12 cellular contexts compared by ENCODE assay signal in the genomic region with DNA sequence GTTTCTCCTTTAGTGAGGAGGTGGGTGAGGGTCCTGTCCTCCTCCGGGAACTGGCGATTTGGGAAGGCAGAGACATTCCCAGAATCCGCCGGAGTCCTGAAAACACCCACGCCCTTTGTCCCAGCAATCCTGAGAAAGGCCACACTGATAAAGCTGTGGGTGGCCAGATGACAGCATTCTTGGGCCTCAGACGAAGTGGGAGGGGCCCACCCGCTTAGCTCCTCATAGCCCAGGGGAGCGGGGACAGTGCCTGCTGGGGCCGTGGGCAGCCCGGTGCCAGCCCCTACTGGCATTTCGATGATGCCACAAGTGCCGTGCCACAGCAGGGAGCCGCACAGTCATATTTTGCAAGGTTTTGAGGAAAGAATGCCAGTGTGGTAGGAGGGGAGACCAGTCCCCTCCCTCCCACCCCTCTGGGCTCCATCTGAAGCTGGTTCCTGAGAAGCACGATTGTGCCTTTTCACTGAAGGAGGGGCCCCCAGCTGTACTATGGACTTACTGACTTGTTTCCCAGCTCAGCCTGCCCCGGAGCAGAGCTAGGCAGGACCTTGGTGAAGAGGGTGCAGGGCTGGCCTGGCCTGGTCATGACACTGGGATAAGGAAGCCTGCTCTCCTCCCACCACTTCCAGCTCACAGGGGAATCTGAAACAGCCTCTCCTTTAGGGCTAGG. TPM values are rescaled to one million over a fixed set of nuclear protein-coding genes. Genes with fewer than 3 reads are reported as not detected.
DNase-seq lines count a peak whose midpoint lies in the region; ATAC-seq and TF ChIP-seq lines count a peak whose summit lies in the region.
"Had no signal": no experiment of that assay in that cellular context is flagged by ENCODE, and none has a peak within 500 bp of the region (broad histone marks: within the 10 kb centered on the region; RNA-seq: fewer than 3 reads in every experiment).

No MANE protein-coding gene starts in this region.

- H3K36me3 ChIP-seq in psoas muscle (ENCODE audit: insufficient read depth in 1 of 2, low read depth in 1 of 2), result no peaks in the 10 kb centered on the region

- no peaks in the 10 kb centered on the region for H3K4me1 ChIP-seq in psoas muscle

- H3K4me3 ChIP-seq in psoas muscle, result no peak overlapping the region

- TF ChIP-seq CTCF in Calu3 (IDR thresholded peaks at IDR 0.05; ENCODE audit: unreplicated experiment) (no peak), psoas muscle (IDR thresholded peaks at IDR 0.05) (no peak)

- H3K27ac Mint-ChIP-seq in Calu3 (ENCODE audit: unreplicated experiment), result no peak overlapping the region
- H3K27ac Mint-ChIP-seq in activated CD4-positive, alpha-beta memory T cell treated with anti-CD3 and anti-CD28 coated beads for 36 hours, result no peak overlapping the region
- H3K27ac Mint-ChIP-seq: HFFc6 had no signal

- H3K27me3 ChIP-seq in psoas muscle (ENCODE audit: insufficient read depth in 3 of 3, low read length in 2 of 3), result no peaks in the 10 kb centered on the region

- BruUV-seq in Calu3 (replicated peaks; lab: Mats Ljungman, UMichigan), result no TSS peak

- no peaks in the 10 kb centered on the region for H3K27me3 Mint-ChIP-seq in Calu3 (ENCODE audit: unreplicated experiment)
- H3K27me3 Mint-ChIP-seq in activated CD4-positive, alpha-beta memory T cell treated with anti-CD3 and anti-CD28 coated beads for 36 hours, result no peaks in the 10 kb centered on the region

- H3K4me3 Mint-ChIP-seq in Calu3 (ENCODE audit: low read depth, unreplicated experiment), result no peak overlapping the region
- no peak overlapping the region for H3K4me3 Mint-ChIP-seq in activated CD4-positive, alpha-beta memory T cell treated with anti-CD3 and anti-CD28 coated beads for 36 hours
- H3K4me3 Mint-ChIP-seq: HFFc6 had no signal

- ATAC-seq in psoas muscle, result peak; percentile 47 to 57 (median 54)

- DNase-seq in Calu3, result peak; percentile 62
- peak in 33 of 56 donors; percentile 31 to 79 (median 53) for DNase-seq in amygdala (lab: John Stamatoyannopoulos, UW)
- peak; percentile 42 to 51 for DNase-seq in hippocampal formation (lab: John Stamatoyannopoulos, UW)
- DNase-seq in psoas muscle, result peak; percentile 50 to 55
- no peak for DNase-seq in NOMO-1 (lab: John Stamatoyannopoulos, UW; ENCODE audit: unreplicated experiment in 2 of 2)
- DNase-seq in activated CD4-positive, alpha-beta memory T cell treated with anti-CD3 and anti-CD28 coated beads for 36 hours, result no peak
- no peak for DNase-seq in activated effector memory CD4-positive, alpha-beta T cell treated with Interleukin-2 at 50 U/mL for 16 hours
- no peak for DNase-seq in NOMO-1 treated with dmso at 0.1 percent for 144 hours (lab: John Stamatoyannopoulos, UW; ENCODE audit: unreplicated experiment)
- DNase-seq: activated CD4-positive, alpha-beta T cell treated with anti-CD3 and anti-CD28 coated beads, Interleukin-2, amount 50 U/mL, for 1 hour; HFFc6; NK-92 treated with Interleukin-12 subunit alpha and Interleukin-12 subunit beta, amount 100 ng/mL, for 24 hours had no signal

- H3K27ac ChIP-seq in psoas muscle, result no peak overlapping the region
- H3K27ac ChIP-seq: C4-2B had no signal

- intact Hi-C loops in Calu3 (cut with micrococcal nuclease; ENCODE audit: unreplicated experiment), result no loop called here
- intact Hi-C loops in psoas muscle (cut with DNase I), result no loop called here
- intact Hi-C loops in activated CD4-positive, alpha-beta memory T cell treated with anti-CD3 and anti-CD28 coated beads for 36 hours (cut with micrococcal nuclease), result no loop called here

- no peaks in the 10 kb centered on the region for H3K9me3 Mint-ChIP-seq in Calu3 (ENCODE audit: low read depth, unreplicated experiment)
- no peaks in the 10 kb centered on the region for H3K9me3 Mint-ChIP-seq in activated CD4-positive, alpha-beta memory T cell treated with anti-CD3 and anti-CD28 coated beads for 36 hours

- POLR2A ChIA-PET in activated CD4-positive, alpha-beta memory T cell treated with anti-CD3 and anti-CD28 coated beads for 36 hours (lab: Charles Lee), result no interaction called here

- H3K4me1 Mint-ChIP-seq in Calu3 (ENCODE audit: low read depth, unreplicated experiment), result peaks cover 32% of the 10 kb centered on the region
- peaks cover 18% of the 10 kb centered on the region for H3K4me1 Mint-ChIP-seq in activated CD4-positive, alpha-beta memory T cell treated with anti-CD3 and anti-CD28 coated beads for 36 hours (ENCODE audit: low read depth)

- no peaks in the 10 kb centered on the region for H3K9me3 ChIP-seq in psoas muscle

- whole genome bisulfite sequencing in psoas muscle, 3 donors, result 45 to 64% (median 55%) methylated on average over 15 of the region's 15 CpGs

- CTCF ChIA-PET in Calu3 (lab: Charles Lee), result interaction anchor here (0.6 kb wide), 1 partner anchor 368 kb away, joined by 3 read pairs; the partner anchor contains the start of gene ZNF624
- CTCF ChIA-PET in activated CD4-positive, alpha-beta memory T cell treated with anti-CD3 and anti-CD28 coated beads for 36 hours (lab: Charles Lee), result no interaction called here

- peaks cover 17% of the 10 kb centered on the region for H3K36me3 Mint-ChIP-seq in Calu3 (ENCODE audit: insufficient read depth, unreplicated experiment)
- H3K36me3 Mint-ChIP-seq in activated CD4-positive, alpha-beta memory T cell treated with anti-CD3 and anti-CD28 coated beads for 36 hours, result no peaks in the 10 kb centered on the region

RNA-seq across cellular contexts. Expression of gene MPRIP, which starts 20.9 kb away (rescaled TPM):
- total RNA-seq in Calu3 (2022) (338 and 423 TPM in 2 replicates), psoas muscle (100 to 1,000 TPM; 228 to 322 (median 258) TPM)
- polyA plus RNA-seq in psoas muscle, result 100 to 1,000 TPM; 142 to 270 (median 184) TPM
- 100 to 1,000 TPM; 145 to 157 TPM for total RNA-seq in activated CD4-positive, alpha-beta memory T cell treated with anti-CD3 and anti-CD28 coated beads for 36 hours

RNA-seq across cellular contexts. Expression of gene TNFRSF13B, which starts 49.4 kb away (rescaled TPM):
- total RNA-seq in Calu3 (2022), result not detected in 2 replicates
- total RNA-seq in psoas muscle, result not detected
- polyA plus RNA-seq in psoas muscle, result not detected
- not detected for total RNA-seq in activated CD4-positive, alpha-beta memory T cell treated with anti-CD3 and anti-CD28 coated beads for 36 hours
- total RNA-seq: HFFc6 had no signal

Comparison
In these comparisons a context has a peak if more than half of its experiments do, and no peak if none do; other contexts are left out.
1. DNase-seq: peak in Calu3 (single experiment), amygdala (33 of 56), hippocampal formation (2 of 2) and psoas muscle (2 of 2); none in NOMO-1 (0 of 2), activated CD4-positive, alpha-beta memory T cell treated with anti-CD3 and anti-CD28 coated beads for 36 hours (single experiment), activated effector memory CD4-positive, alpha-beta T cell treated with Interleukin-2 at 50 U/mL for 16 hours (single experiment) and NOMO-1 treated with dmso at 0.1 percent for 144 hours (single experiment).